ENCODE assay signal across 8 cellular contexts in genomic region chr2:191151315-191151698, GRCh38. TPM values are rescaled to one million over a fixed set of nuclear protein-coding genes. Genes with fewer than 3 reads are reported as not detected.
DNase-seq lines count a peak whose midpoint lies in the region; ATAC-seq and TF ChIP-seq lines count a peak whose summit lies in the region.

No MANE protein-coding gene starts in this region.

- TF ChIP-seq CTCF in CD8-positive, alpha-beta T cell (IDR thresholded peaks at IDR 0.05): no peak
- TF ChIP-seq CTCF in chondrocyte (IDR thresholded peaks at IDR 0.05) (no peak), GM10248 (IDR thresholded peaks at IDR 0.05; ENCODE audit: control extremely low read depth, extremely low read depth, low read depth, missing control alignments) (no peak)

- no peaks in the 10 kb centered on the region for H3K27me3 Mint-ChIP-seq in CD8-positive, alpha-beta T cell (ENCODE audit: low read depth)
- no peaks in the 10 kb centered on the region for H3K27me3 Mint-ChIP-seq in chondrocyte (ENCODE audit: low read depth)
- no peaks in the 10 kb centered on the region for H3K27me3 Mint-ChIP-seq in natural killer cell treated with Interleukin-12 subunit alpha and Interleukin-12 subunit beta and Interleukin-15 and Interleukin-18, amount 100 ng/mL, for 72 hours

- CTCF ChIA-PET in CD8-positive, alpha-beta T cell (lab: Charles Lee): interaction anchor here (0.8 to 4.9 kb wide), 6 partner anchors 13 to 101 kb away, joined by 3 to 71 read pairs (median 8); no protein-coding TSS in a partner anchor
- CTCF ChIA-PET in GM10248 (lab: Yijun Ruan, JAX): interaction anchor here (0.8 to 4.9 kb wide), 5 partner anchors 11 to 99 kb away, joined by 3 to 49 read pairs (median 5); no protein-coding TSS in a partner anchor

- DNase-seq in CD8-positive, alpha-beta T cell: no peak
- DNase-seq in chondrocyte (ENCODE audit: low spot score) (no peak), NCI-H187 (lab: John Stamatoyannopoulos, UW) (no peak), NCI-H510A (lab: John Stamatoyannopoulos, UW) (no peak), GM10248 (ENCODE audit: extremely low spot score) (no peak), anterior cingulate cortex (lab: John Stamatoyannopoulos, UW) (no peak)
- DNase-seq in natural killer cell treated with Interleukin-12 subunit alpha and Interleukin-12 subunit beta and Interleukin-15 and Interleukin-18, amount 100 ng/mL, for 72 hours (ENCODE audit: low spot score): no peak

- peak overlapping the region; percentile 93 for H3K27ac ChIP-seq in CD8-positive, alpha-beta T cell (ENCODE audit: low read depth, low read length)
- no peak overlapping the region for H3K27ac ChIP-seq in HUES48 (ENCODE audit: low read depth, low read length)

- peaks cover 44% of the 10 kb centered on the region for H3K4me1 ChIP-seq in CD8-positive, alpha-beta T cell (ENCODE audit: insufficient read depth, low read length)
- peaks cover 8% of the 10 kb centered on the region; the same call in 1 of the 2 replicates for H3K4me1 ChIP-seq in HUES48 (ENCODE audit: control insufficient read depth, insufficient read depth, low read length)

- no peaks in the 10 kb centered on the region for H3K9me3 ChIP-seq in CD8-positive, alpha-beta T cell (ENCODE audit: low read length)
- H3K9me3 ChIP-seq in HUES48 (ENCODE audit: control insufficient read depth, insufficient read depth, low read length): no peaks in the 10 kb centered on the region

- peaks cover 32% of the 10 kb centered on the region for H3K36me3 Mint-ChIP-seq in CD8-positive, alpha-beta T cell
- H3K36me3 Mint-ChIP-seq in chondrocyte (ENCODE audit: low read depth): peaks cover 4% of the 10 kb centered on the region
- H3K36me3 Mint-ChIP-seq in natural killer cell treated with Interleukin-12 subunit alpha and Interleukin-12 subunit beta and Interleukin-15 and Interleukin-18, amount 100 ng/mL, for 72 hours: peaks cover 23% of the 10 kb centered on the region

- H3K4me3 ChIP-seq in CD8-positive, alpha-beta T cell (ENCODE audit: low read depth, low read length): peak overlapping the region; percentile 80
- peak overlapping the region; percentile 63 for H3K4me3 ChIP-seq in HUES48 (ENCODE audit: low read depth, low read length)

- peak overlapping the region; percentile 96 for H3K4me3 Mint-ChIP-seq in CD8-positive, alpha-beta T cell
- peak overlapping the region; percentile 80 for H3K4me3 Mint-ChIP-seq in chondrocyte (ENCODE audit: unreplicated experiment)
- H3K4me3 Mint-ChIP-seq in natural killer cell treated with Interleukin-12 subunit alpha and Interleukin-12 subunit beta and Interleukin-15 and Interleukin-18, amount 100 ng/mL, for 72 hours: peak overlapping the region; percentile 87

- no peak overlapping the region for H3K9ac ChIP-seq in HUES48 (ENCODE audit: low read depth, low read length)

- H3K36me3 ChIP-seq in CD8-positive, alpha-beta T cell (ENCODE audit: insufficient read depth, low read length): peaks cover 17% of the 10 kb centered on the region
- no peaks in the 10 kb centered on the region for H3K36me3 ChIP-seq in HUES48 (ENCODE audit: control insufficient read depth, insufficient read depth, low read length)

- H3K27ac Mint-ChIP-seq in CD8-positive, alpha-beta T cell: peak overlapping the region; percentile 95
- peak overlapping the region; percentile 51 for H3K27ac Mint-ChIP-seq in chondrocyte (ENCODE audit: unreplicated experiment)
- H3K27ac Mint-ChIP-seq in natural killer cell treated with Interleukin-12 subunit alpha and Interleukin-12 subunit beta and Interleukin-15 and Interleukin-18, amount 100 ng/mL, for 72 hours: peak overlapping the region; percentile 88 to 89

- peaks cover 50% of the 10 kb centered on the region for H3K4me1 Mint-ChIP-seq in CD8-positive, alpha-beta T cell (ENCODE audit: low read depth)
- H3K4me1 Mint-ChIP-seq in chondrocyte (ENCODE audit: low read depth): peaks cover 45% of the 10 kb centered on the region
- H3K4me1 Mint-ChIP-seq in natural killer cell treated with Interleukin-12 subunit alpha and Interleukin-12 subunit beta and Interleukin-15 and Interleukin-18, amount 100 ng/mL, for 72 hours (ENCODE audit: low read depth in 2 of 2): peaks cover 55 to 77% of the 10 kb centered on the region in 2 donors

- no peaks in the 10 kb centered on the region for H3K27me3 ChIP-seq in CD8-positive, alpha-beta T cell (ENCODE audit: insufficient read depth, low read length)
- H3K27me3 ChIP-seq in HUES48 (ENCODE audit: control insufficient read depth, insufficient read depth, low read length): peaks cover 17% of the 10 kb centered on the region

- POLR2A ChIA-PET in CD8-positive, alpha-beta T cell (lab: Charles Lee): interaction anchor here (0.7 to 4.3 kb wide), 10 partner anchors 36 to 271 kb away, joined by 3 to 45 read pairs (median 7); partner anchors contain the start of gene GLS
- POLR2A ChIA-PET in GM10248 (lab: Yijun Ruan, JAX): no interaction called here

- intact Hi-C loops in CD8-positive, alpha-beta T cell (cut with DNase I, micrococcal nuclease): loop anchor here (2.0 to 5.0 kb wide), 3 partner anchors 271 to 526 kb away; partner anchors contain the start of genes GLS (in 1 of the 2) and NABP1 (in 1 of the 2)

- peak; percentile 2 for ATAC-seq in CD8-positive, alpha-beta T cell
- peak in 1 of 2 donors; percentile 6 for ATAC-seq in natural killer cell treated with Interleukin-12 subunit alpha and Interleukin-12 subunit beta and Interleukin-15 and Interleukin-18, amount 100 ng/mL, for 72 hours

- H3K9me3 Mint-ChIP-seq in CD8-positive, alpha-beta T cell: no peaks in the 10 kb centered on the region
- no peaks in the 10 kb centered on the region for H3K9me3 Mint-ChIP-seq in chondrocyte (ENCODE audit: low read depth)
- H3K9me3 Mint-ChIP-seq in natural killer cell treated with Interleukin-12 subunit alpha and Interleukin-12 subunit beta and Interleukin-15 and Interleukin-18, amount 100 ng/mL, for 72 hours: no peaks in the 10 kb centered on the region

RNA-seq across cellular contexts. Expression of gene STAT4, which starts 0.5 kb away (rescaled TPM):
- total RNA-seq in CD8-positive, alpha-beta T cell: 100 to 1,000 TPM; 136 to 141 TPM
- 1.3 to 12.4 TPM (median 11.5 TPM) in 3 replicates for total RNA-seq in chondrocyte
- 100 to 1,000 TPM; 133 to 241 TPM for total RNA-seq in natural killer cell treated with Interleukin-12 subunit alpha and Interleukin-12 subunit beta and Interleukin-15 and Interleukin-18, amount 100 ng/mL, for 72 hours

Comparison
In these comparisons a context has a peak if more than half of its experiments do, and no peak if none do; other contexts are left out.
1. RNA of gene STAT4, which starts 0.5 kb away (total RNA-seq): 133 to 241 TPM in natural killer cell treated with Interleukin-12 subunit alpha and Interleukin-12 subunit beta and Interleukin-15 and Interleukin-18, amount 100 ng/mL, for 72 hours and 136 to 141 TPM in CD8-positive, alpha-beta T cell; 1.3 to 12.4 TPM in chondrocyte; every median in the first group is over 10 times any median in the second.
2. Peak in every context shown above with its lines, with median percentiles within 50 percentile points of each other: H3K27ac Mint-ChIP-seq and H3K4me3 Mint-ChIP-seq.